20 cellular contexts compared by ENCODE assay signal in the genomic region with DNA sequence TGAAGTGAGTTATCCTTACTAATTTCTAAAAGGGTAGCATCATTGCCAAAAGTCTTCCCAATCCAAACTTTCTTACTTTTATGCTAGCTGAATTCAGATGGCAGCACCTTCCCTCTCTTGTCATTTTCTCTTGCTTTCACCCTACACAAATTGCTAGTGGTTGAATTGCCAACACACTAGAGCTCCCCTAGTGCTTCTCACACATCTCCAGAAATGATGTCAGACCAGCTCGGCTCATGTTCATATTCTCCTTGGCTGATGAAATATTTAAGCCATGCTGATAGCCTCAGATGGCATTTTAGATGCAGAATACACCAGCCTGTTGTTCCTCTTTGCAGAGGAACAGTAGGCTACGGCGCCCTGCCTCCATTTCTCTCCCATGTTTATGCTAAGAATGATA.
DNase-seq lines count a peak whose midpoint lies in the region; ATAC-seq and TF ChIP-seq lines count a peak whose summit lies in the region.
"Had no signal": no experiment of that assay in that cellular context is flagged by ENCODE, and none has a peak within 500 bp of the region (broad histone marks: within the 10 kb centered on the region; RNA-seq: fewer than 3 reads in every experiment).

No MANE protein-coding gene starts in this region.

- no peak overlapping the region for H3K4me3 ChIP-seq in left lung

- intact Hi-C loops in left lung (cut with DNase I) = no loop called here

- TF ChIP-seq CTCF in left lung (IDR thresholded peaks at IDR 0.05) = no peak

- H3K27me3 ChIP-seq in left lung = no peaks in the 10 kb centered on the region

- ATAC-seq in HG03045 (IDR thresholded peaks at IDR 0.05; ENCODE audit: unreplicated experiment) (no peak), left lung (no peak)
- ATAC-seq: PC-3, SK-N-SH treated with all-trans-retinoic acid at 6 μM for 48 hours, T-cell had no signal

- no peak overlapping the region for H3K27ac ChIP-seq in left lung
- H3K27ac ChIP-seq: 22Rv1 had no signal

- H3K4me1 ChIP-seq in left lung = no peaks in the 10 kb centered on the region

- no peaks in the 10 kb centered on the region for H3K9me3 ChIP-seq in left lung

- DNase-seq in DMS53 (lab: John Stamatoyannopoulos, UW) (peak; percentile 11), DMS53 treated with DMSO at 0.1 percent for 48 hours (lab: John Stamatoyannopoulos, UW; ENCODE audit: unreplicated experiment) (no peak), NCI-H2107 treated with DMSO at 0.1 percent for 48 hours (lab: John Stamatoyannopoulos, UW; ENCODE audit: unreplicated experiment) (peak; percentile 58), amniotic epithelial cell (ENCODE audit: low read depth) (peak; percentile 27), myocyte (ENCODE audit: low read depth) (peak; percentile 19), NCI-H1436 (lab: John Stamatoyannopoulos, UW) (no peak), left lung (no peak)
- DNase-seq: DMS 273 treated with DMSO at 0.1 percent for 48 hours, GDM1, H7, NCI-H1092 treated with DMSO at 0.1 percent for 48 hours, NCI-H2081, NCI-H526, PC-3, RPMI8226, SHP77 treated with DMSO at 0.1 percent for 48 hours, T-cell had no signal

- no peaks in the 10 kb centered on the region for H3K36me3 ChIP-seq in left lung

Comparison
In these comparisons a context has a peak if more than half of its experiments do, and no peak if none do; other contexts are left out.
1. DNase-seq: peak in DMS53 (single experiment), NCI-H2107 treated with DMSO at 0.1 percent for 48 hours (single experiment), amniotic epithelial cell (single experiment) and myocyte (single experiment); none in DMS53 treated with DMSO at 0.1 percent for 48 hours (single experiment), NCI-H1436 (single experiment) and left lung (0 of 2).